ENCODE assay signal across 1 cellular context in genomic region chr22:19516378-19517170, GRCh38.
TF ChIP-seq lines count a peak whose summit lies in the region.

No MANE protein-coding gene starts in this region.

TF ChIP-seq in K562, 482 proteins besides CTCF, POLR2A, EP300 and RAD21 (continued from another document and continues in another):
- TF ChIP-seq ZHX1 (conservative IDR thresholded peaks at IDR 0.05; ENCODE audit: low read length) (no peak), RFX7 (CRISPR knock-in tag; IDR thresholded peaks at IDR 0.05) (no peak), MAX (CRISPR knock-in tag; IDR thresholded peaks at IDR 0.05) (0 out of 2 replicates have a peak, but pooled peaks have one; percentile 12), KDM5B (IDR thresholded peaks at IDR 0.05; ENCODE audit: insufficient replicate concordance, low read depth, low read length) (peak; percentile 4), ZBTB8A (IDR thresholded peaks at IDR 0.05; ENCODE audit: partially characterized antibody) (no peak), ZNF318 (IDR thresholded peaks at IDR 0.05; ENCODE audit: borderline replicate concordance in 1 of 2, low read depth in 1 of 2) (no peak), ZNF740 (CRISPR knock-in tag; IDR thresholded peaks at IDR 0.05) (peak; percentile 83), ZNF740 (tag; IDR thresholded peaks at IDR 0.05) (no peak), ID3 (CRISPR knock-in tag; IDR thresholded peaks at IDR 0.05) (no peak), ID3 (tag; IDR thresholded peaks at IDR 0.05) (no peak; the same call in 1 of the 2 replicates), MBD2 (IDR thresholded peaks at IDR 0.05; ENCODE audit: borderline replicate concordance, low read depth) (no peak), POLR2H (tag; IDR thresholded peaks at IDR 0.05; ENCODE audit: low read depth) (no peak), ZNF239 (CRISPR knock-in tag; IDR thresholded peaks at IDR 0.05) (no peak), E2F3 (CRISPR knock-in tag; IDR thresholded peaks at IDR 0.05) (no peak), NR4A1 (CRISPR knock-in tag; IDR thresholded peaks at IDR 0.05) (no peak), NR4A1 (tag; IDR thresholded peaks at IDR 0.05) (no peak), CLOCK (CRISPR knock-in tag; IDR thresholded peaks at IDR 0.05; ENCODE audit: borderline replicate concordance) (no peak), ZBTB17 (CRISPR knock-in tag; IDR thresholded peaks at IDR 0.05) (no peak), NFATC3 (IDR thresholded peaks at IDR 0.05) (no peak)
- TF ChIP-seq, protein P1, sequence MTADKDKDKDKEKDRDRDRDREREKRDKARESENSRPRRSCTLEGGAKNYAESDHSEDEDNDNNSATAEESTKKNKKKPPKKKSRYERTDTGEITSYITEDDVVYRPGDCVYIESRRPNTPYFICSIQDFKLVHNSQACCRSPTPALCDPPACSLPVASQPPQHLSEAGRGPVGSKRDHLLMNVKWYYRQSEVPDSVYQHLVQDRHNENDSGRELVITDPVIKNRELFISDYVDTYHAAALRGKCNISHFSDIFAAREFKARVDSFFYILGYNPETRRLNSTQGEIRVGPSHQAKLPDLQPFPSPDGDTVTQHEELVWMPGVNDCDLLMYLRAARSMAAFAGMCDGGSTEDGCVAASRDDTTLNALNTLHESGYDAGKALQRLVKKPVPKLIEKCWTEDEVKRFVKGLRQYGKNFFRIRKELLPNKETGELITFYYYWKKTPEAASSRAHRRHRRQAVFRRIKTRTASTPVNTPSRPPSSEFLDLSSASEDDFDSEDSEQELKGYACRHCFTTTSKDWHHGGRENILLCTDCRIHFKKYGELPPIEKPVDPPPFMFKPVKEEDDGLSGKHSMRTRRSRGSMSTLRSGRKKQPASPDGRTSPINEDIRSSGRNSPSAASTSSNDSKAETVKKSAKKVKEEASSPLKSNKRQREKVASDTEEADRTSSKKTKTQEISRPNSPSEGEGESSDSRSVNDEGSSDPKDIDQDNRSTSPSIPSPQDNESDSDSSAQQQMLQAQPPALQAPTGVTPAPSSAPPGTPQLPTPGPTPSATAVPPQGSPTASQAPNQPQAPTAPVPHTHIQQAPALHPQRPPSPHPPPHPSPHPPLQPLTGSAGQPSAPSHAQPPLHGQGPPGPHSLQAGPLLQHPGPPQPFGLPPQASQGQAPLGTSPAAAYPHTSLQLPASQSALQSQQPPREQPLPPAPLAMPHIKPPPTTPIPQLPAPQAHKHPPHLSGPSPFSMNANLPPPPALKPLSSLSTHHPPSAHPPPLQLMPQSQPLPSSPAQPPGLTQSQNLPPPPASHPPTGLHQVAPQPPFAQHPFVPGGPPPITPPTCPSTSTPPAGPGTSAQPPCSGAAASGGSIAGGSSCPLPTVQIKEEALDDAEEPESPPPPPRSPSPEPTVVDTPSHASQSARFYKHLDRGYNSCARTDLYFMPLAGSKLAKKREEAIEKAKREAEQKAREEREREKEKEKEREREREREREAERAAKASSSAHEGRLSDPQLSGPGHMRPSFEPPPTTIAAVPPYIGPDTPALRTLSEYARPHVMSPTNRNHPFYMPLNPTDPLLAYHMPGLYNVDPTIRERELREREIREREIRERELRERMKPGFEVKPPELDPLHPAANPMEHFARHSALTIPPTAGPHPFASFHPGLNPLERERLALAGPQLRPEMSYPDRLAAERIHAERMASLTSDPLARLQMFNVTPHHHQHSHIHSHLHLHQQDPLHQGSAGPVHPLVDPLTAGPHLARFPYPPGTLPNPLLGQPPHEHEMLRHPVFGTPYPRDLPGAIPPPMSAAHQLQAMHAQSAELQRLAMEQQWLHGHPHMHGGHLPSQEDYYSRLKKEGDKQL (CRISPR knock-in tag; IDR thresholded peaks at IDR 0.05; ENCODE audit: borderline replicate concordance) = no peak
- TF ChIP-seq, protein P2, sequence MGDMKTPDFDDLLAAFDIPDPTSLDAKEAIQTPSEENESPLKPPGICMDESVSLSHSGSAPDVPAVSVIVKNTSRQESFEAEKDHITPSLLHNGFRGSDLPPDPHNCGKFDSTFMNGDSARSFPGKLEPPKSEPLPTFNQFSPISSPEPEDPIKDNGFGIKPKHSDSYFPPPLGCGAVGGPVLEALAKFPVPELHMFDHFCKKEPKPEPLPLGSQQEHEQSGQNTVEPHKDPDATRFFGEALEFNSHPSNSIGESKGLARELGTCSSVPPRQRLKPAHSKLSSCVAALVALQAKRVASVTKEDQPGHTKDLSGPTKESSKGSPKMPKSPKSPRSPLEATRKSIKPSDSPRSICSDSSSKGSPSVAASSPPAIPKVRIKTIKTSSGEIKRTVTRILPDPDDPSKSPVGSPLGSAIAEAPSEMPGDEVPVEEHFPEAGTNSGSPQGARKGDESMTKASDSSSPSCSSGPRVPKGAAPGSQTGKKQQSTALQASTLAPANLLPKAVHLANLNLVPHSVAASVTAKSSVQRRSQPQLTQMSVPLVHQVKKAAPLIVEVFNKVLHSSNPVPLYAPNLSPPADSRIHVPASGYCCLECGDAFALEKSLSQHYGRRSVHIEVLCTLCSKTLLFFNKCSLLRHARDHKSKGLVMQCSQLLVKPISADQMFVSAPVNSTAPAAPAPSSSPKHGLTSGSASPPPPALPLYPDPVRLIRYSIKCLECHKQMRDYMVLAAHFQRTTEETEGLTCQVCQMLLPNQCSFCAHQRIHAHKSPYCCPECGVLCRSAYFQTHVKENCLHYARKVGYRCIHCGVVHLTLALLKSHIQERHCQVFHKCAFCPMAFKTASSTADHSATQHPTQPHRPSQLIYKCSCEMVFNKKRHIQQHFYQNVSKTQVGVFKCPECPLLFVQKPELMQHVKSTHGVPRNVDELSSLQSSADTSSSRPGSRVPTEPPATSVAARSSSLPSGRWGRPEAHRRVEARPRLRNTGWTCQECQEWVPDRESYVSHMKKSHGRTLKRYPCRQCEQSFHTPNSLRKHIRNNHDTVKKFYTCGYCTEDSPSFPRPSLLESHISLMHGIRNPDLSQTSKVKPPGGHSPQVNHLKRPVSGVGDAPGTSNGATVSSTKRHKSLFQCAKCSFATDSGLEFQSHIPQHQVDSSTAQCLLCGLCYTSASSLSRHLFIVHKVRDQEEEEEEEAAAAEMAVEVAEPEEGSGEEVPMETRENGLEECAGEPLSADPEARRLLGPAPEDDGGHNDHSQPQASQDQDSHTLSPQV (IDR thresholded peaks at IDR 0.05) = no peak
- TF ChIP-seq, protein P3, sequence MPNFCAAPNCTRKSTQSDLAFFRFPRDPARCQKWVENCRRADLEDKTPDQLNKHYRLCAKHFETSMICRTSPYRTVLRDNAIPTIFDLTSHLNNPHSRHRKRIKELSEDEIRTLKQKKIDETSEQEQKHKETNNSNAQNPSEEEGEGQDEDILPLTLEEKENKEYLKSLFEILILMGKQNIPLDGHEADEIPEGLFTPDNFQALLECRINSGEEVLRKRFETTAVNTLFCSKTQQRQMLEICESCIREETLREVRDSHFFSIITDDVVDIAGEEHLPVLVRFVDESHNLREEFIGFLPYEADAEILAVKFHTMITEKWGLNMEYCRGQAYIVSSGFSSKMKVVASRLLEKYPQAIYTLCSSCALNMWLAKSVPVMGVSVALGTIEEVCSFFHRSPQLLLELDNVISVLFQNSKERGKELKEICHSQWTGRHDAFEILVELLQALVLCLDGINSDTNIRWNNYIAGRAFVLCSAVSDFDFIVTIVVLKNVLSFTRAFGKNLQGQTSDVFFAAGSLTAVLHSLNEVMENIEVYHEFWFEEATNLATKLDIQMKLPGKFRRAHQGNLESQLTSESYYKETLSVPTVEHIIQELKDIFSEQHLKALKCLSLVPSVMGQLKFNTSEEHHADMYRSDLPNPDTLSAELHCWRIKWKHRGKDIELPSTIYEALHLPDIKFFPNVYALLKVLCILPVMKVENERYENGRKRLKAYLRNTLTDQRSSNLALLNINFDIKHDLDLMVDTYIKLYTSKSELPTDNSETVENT (CRISPR knock-in tag; IDR thresholded peaks at IDR 0.05) = 0 out of 2 replicates have a peak, but pooled peaks have one; percentile 15
